1 cellular context compared by ENCODE assay signal in genomic region chr3:180601688-180602666, GRCh38.
TF ChIP-seq lines count a peak whose summit lies in the region.

A gene with protein sequence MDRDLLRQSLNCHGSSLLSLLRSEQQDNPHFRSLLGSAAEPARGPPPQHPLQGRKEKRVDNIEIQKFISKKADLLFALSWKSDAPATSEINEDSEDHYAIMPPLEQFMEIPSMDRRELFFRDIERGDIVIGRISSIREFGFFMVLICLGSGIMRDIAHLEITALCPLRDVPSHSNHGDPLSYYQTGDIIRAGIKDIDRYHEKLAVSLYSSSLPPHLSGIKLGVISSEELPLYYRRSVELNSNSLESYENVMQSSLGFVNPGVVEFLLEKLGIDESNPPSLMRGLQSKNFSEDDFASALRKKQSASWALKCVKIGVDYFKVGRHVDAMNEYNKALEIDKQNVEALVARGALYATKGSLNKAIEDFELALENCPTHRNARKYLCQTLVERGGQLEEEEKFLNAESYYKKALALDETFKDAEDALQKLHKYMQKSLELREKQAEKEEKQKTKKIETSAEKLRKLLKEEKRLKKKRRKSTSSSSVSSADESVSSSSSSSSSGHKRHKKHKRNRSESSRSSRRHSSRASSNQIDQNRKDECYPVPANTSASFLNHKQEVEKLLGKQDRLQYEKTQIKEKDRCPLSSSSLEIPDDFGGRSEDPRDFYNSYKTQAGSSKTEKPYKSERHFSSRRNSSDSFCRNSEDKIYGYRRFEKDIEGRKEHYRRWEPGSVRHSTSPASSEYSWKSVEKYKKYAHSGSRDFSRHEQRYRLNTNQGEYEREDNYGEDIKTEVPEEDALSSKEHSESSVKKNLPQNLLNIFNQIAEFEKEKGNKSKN (plus strand): TSS chr3:180602163. CDS start chr3:180602262, 99 bp downstream.

TF ChIP-seq in SK-N-SH, 30 proteins besides CTCF, POLR2A, EP300 and RAD21 (continued from another document):
- TF ChIP-seq IRF3 (IDR thresholded peaks at IDR 0.05; ENCODE audit: low read depth, low read length) (no peak), SIN3A (IDR thresholded peaks at IDR 0.05; ENCODE audit: borderline replicate concordance, low read depth, low read length) (peak; percentile 83; the same call in 1 of the 2 replicates), GABPA (IDR thresholded peaks at IDR 0.05; ENCODE audit: low read depth) (peak; percentile 99), MXI1 (IDR thresholded peaks at IDR 0.05; ENCODE audit: low read depth, low read length) (peak; percentile 39), USF2 (IDR thresholded peaks at IDR 0.05; ENCODE audit: borderline replicate concordance, low read depth, low read length) (no peak), RFX5 (IDR thresholded peaks at IDR 0.05; ENCODE audit: low read length) (no peak), NFIC (IDR thresholded peaks at IDR 0.05; ENCODE audit: borderline replicate concordance) (no peak), FOXJ3 (CRISPR knock-in tag; IDR thresholded peaks at IDR 0.05) (peak; percentile 23; the same call in 1 of the 2 replicates), RXRA (IDR thresholded peaks at IDR 0.05; ENCODE audit: borderline replicate concordance, low read depth) (no peak), MEF2A (IDR thresholded peaks at IDR 0.05; ENCODE audit: borderline replicate concordance, low read depth) (no peak), TAF1 (IDR thresholded peaks at IDR 0.05; ENCODE audit: borderline replicate concordance, low read depth, low read length) (peak; percentile 81), FOSL2 (IDR thresholded peaks at IDR 0.05; ENCODE audit: borderline replicate concordance, low read depth) (no peak)
